ENCODE assay signal across 8 cellular contexts in genomic region chr10:70458329-70459060, GRCh38. TPM values are rescaled to one million over a fixed set of nuclear protein-coding genes. Genes with fewer than 3 reads are reported as not detected.
DNase-seq lines count a peak whose midpoint lies in the region; ATAC-seq and TF ChIP-seq lines count a peak whose summit lies in the region.

No MANE protein-coding gene starts in this region.

- peak in 1 of 2 donors; percentile 47 for TF ChIP-seq POLR2A in gastrocnemius medialis (IDR thresholded peaks at IDR 0.05)

- H3K4me1 ChIP-seq in iPS DF 6.9 (ENCODE audit: control insufficient read depth, insufficient read depth, low read length): peaks cover 9% of the 10 kb centered on the region
- peaks cover 13 to 22% of the 10 kb centered on the region in 2 donors for H3K4me1 ChIP-seq in gastrocnemius medialis

- in situ Hi-C loops in gastrocnemius medialis (cut with MboI; ENCODE audit: low sequenced_read_pairs in 4 of 4): loop anchor here in 1 of 4 donors (25.0 kb wide), 1 partner anchor 304 kb away; no protein-coding TSS in a partner anchor

- no peak overlapping the region for H3K27ac ChIP-seq in iPS DF 6.9 (ENCODE audit: low read length)
- H3K27ac ChIP-seq in gastrocnemius medialis: peak overlapping the region; percentile 69 to 87 (median 80)

- ATAC-seq in gastrocnemius medialis (peak; percentile 65 to 66), GM18498 (IDR thresholded peaks at IDR 0.05; ENCODE audit: unreplicated experiment) (no peak)

- H3K4me3 ChIP-seq in iPS DF 6.9 (ENCODE audit: low read length) (peak overlapping the region; percentile 35; the same call in 1 of the 2 replicates), gastrocnemius medialis (peak overlapping the region; percentile 49 to 66 (median 54))

- intact Hi-C loops in gastrocnemius medialis (cut with DNase I; ENCODE audit: low total_unique reads): loop anchor here (10.0 kb wide), 1 partner anchor 426 kb away; the partner anchor contains the start of gene PCBD1

- no CpG with 5 or more reads among the region's 62 CpGs for WGBS in iPS DF 6.9 (ENCODE audit: insufficient coverage, insufficient read length)

- peak in 2 of 5 experiments; percentile 28 to 31 for TF ChIP-seq CTCF in gastrocnemius medialis (IDR thresholded peaks at IDR 0.05 in 4 of 5, conservative IDR thresholded peaks at IDR 0.05 in 1 of 5)

- H3K36me3 ChIP-seq in iPS DF 6.9 (ENCODE audit: control insufficient read depth, insufficient read depth, low read length) (no peaks in the 10 kb centered on the region), gastrocnemius medialis (no peaks in the 10 kb centered on the region)

- H3K9me3 ChIP-seq in iPS DF 6.9 (ENCODE audit: control insufficient read depth, insufficient read depth, low read length) (no peaks in the 10 kb centered on the region), gastrocnemius medialis (no peaks in the 10 kb centered on the region)

- peak; percentile 39 for DNase-seq in Ammon's horn (ENCODE audit: low spot score)
- DNase-seq in NCI-H146 (lab: John Stamatoyannopoulos, UW): peak; percentile 64
- DNase-seq in amniotic stem cell (lab: John Stamatoyannopoulos, UW): peak; percentile 59
- DNase-seq in iPS DF 6.9 (ENCODE audit: low read depth, low spot score): no peak
- DNase-seq in gastrocnemius medialis: peak; percentile 44 to 80
- no peak for DNase-seq in NCI-H1105 (lab: John Stamatoyannopoulos, UW)
- DNase-seq in AML-193 (lab: John Stamatoyannopoulos, UW): no peak

- H3K27me3 ChIP-seq in iPS DF 6.9 (ENCODE audit: control insufficient read depth, insufficient read depth, low read length) (peaks cover 6% of the 10 kb centered on the region), gastrocnemius medialis (no peaks in the 10 kb centered on the region)

RNA-seq across cellular contexts. Expression of gene NODAL, which starts 17.0 kb away (rescaled TPM):
- not detected for total RNA-seq in gastrocnemius medialis

RNA-seq across cellular contexts. Expression of gene PALD1, which starts 20.1 kb away (rescaled TPM):
- total RNA-seq in gastrocnemius medialis: 1 to 10 TPM; 1.4 to 4.1 (median 2.3) TPM

RNA-seq across cellular contexts. Expression of gene EIF4EBP2, which starts 54.5 kb away (rescaled TPM):
- 100 to 1,000 TPM in 3 of 4 donors, 10 to 100 TPM in 1; 58.4 to 141 (median 107) TPM for total RNA-seq in gastrocnemius medialis

Comparison
In these comparisons a context has a peak if more than half of its experiments do, and no peak if none do; other contexts are left out.
1. DNase-seq: peak in Ammon's horn (single experiment), NCI-H146 (single experiment), amniotic stem cell (single experiment) and gastrocnemius medialis (2 of 2); none in iPS DF 6.9 (single experiment), NCI-H1105 (single experiment) and AML-193 (0 of 2).